In genomic region chr9:27394826-27395201, GRCh38 we compare ENCODE assay signal across 19 cellular contexts.
DNase-seq lines count a peak whose midpoint lies in the region; ATAC-seq, FAIRE-seq and TF ChIP-seq lines count a peak whose summit lies in the region.
"Had no signal": no experiment of that assay in that cellular context is flagged by ENCODE, and none has a peak within 500 bp of the region (broad histone marks: within the 10 kb centered on the region; RNA-seq: fewer than 3 reads in every experiment).

No MANE protein-coding gene starts in this region.

- no peak overlapping the region; a peak in 1 of 22 replicates for H3K9ac ChIP-seq in BLaER1 treated with 17β-estradiol and CSF1 and Interleukin-3, amounts not matched to agents 10 nM and 100 nM

- TF ChIP-seq CTCF in MCF 10A (IDR thresholded peaks at IDR 0.05; ENCODE audit: unreplicated experiment), result no peak

- no peaks in the 10 kb centered on the region for H3K27me3 Mint-ChIP-seq in MCF 10A (ENCODE audit: insufficient read depth, unreplicated experiment)
- H3K27me3 Mint-ChIP-seq: CD4-positive, alpha-beta T cell had no signal

- H3K9me3 ChIP-seq in BLaER1 treated with 17β-estradiol and CSF1 and Interleukin-3, amounts not matched to agents 10 nM and 100 nM (replicated peaks in 1 of 11), result peaks cover 0 to 11% (median 0%) of the 10 kb centered on the region in 11 experiments; a peak in 2 of 22 replicates
- H3K9me3 ChIP-seq: A549 had no signal

- POLR2A ChIA-PET in MCF 10A (lab: Yijun Ruan, JAX), result interaction anchor here (1.0 to 2.9 kb wide), 3 partner anchors 8 to 133 kb away, joined by 3 to 25 read pairs (median 4); no protein-coding TSS in a partner anchor

- H3K4me3 Mint-ChIP-seq in MCF 10A (ENCODE audit: unreplicated experiment), result no peak overlapping the region
- H3K4me3 Mint-ChIP-seq: CD4-positive, alpha-beta T cell; HFFc6 had no signal

- peak; percentile 30 for FAIRE-seq in frontal cortex (lab: Jason Lieb, UNC)
- FAIRE-seq in RCC 7860 (lab: Jason Lieb, UNC), result no peak
- FAIRE-seq: A549, D721Med had no signal

- H3K36me3 Mint-ChIP-seq in MCF 10A (ENCODE audit: insufficient read depth, unreplicated experiment), result no peaks in the 10 kb centered on the region

- peaks cover 0 to 11% (median 0%) of the 10 kb centered on the region in 11 experiments; a peak in 2 of 22 replicates for H4K20me1 ChIP-seq in BLaER1 treated with 17β-estradiol and CSF1 and Interleukin-3, amounts not matched to agents 10 nM and 100 nM

- intact Hi-C loops in MCF 10A (cut with micrococcal nuclease), result no loop called here

- peak overlapping the region; percentile 33 for H3K27ac Mint-ChIP-seq in MCF 10A (ENCODE audit: low read depth, unreplicated experiment)
- H3K27ac Mint-ChIP-seq: CD4-positive, alpha-beta T cell; HFFc6 had no signal

- H3K27me3 ChIP-seq in BLaER1 treated with 17β-estradiol and CSF1 and Interleukin-3, amounts not matched to agents 10 nM and 100 nM, result 0 out of 22 replicates have a peak, but pooled peaks cover 0 to 3% (median 0%) of the 10 kb centered on the region in 11 experiments

- H3K4me3 ChIP-seq in BLaER1 treated with 17β-estradiol and CSF1 and Interleukin-3, amounts not matched to agents 10 nM and 100 nM, result no peak overlapping the region
- H3K4me3 ChIP-seq: A549 had no signal

- no peak for DNase-seq in MCF 10A (ENCODE audit: unreplicated experiment)
- DNase-seq in frontal cortex (ENCODE audit: low spot score in 2 of 2), result no peak
- peak; percentile 32 for DNase-seq in retina
- DNase-seq in DMS79 (lab: John Stamatoyannopoulos, UW), result no peak
- DNase-seq in kidney tubule cell (ENCODE audit: low spot score), result no peak
- no peak for DNase-seq in RCC 7860 (ENCODE audit: low spot score)
- DNase-seq: CD4-positive, alpha-beta T cell; GOT3; HFFc6; Karpas-422; NCI-H1105 treated with DMSO at 0.1 percent for 48 hours; NCI-H1930; NCI-H2171; NCI-H446 treated with DMSO at 0.1 percent for 48 hours; NCI-H748 treated with DMSO at 0.1 percent for 48 hours had no signal

- no peaks in the 10 kb centered on the region for H3K9me3 Mint-ChIP-seq in MCF 10A (ENCODE audit: unreplicated experiment)
- H3K9me3 Mint-ChIP-seq: CD4-positive, alpha-beta T cell; HFFc6 had no signal

- peaks cover 0 to 10% (median 0%) of the 10 kb centered on the region in 11 experiments; a peak in 1 of 22 replicates for H3K36me3 ChIP-seq in BLaER1 treated with 17β-estradiol and CSF1 and Interleukin-3, amounts not matched to agents 10 nM and 100 nM

- BruUV-seq in MCF 10A (replicated peaks; lab: Mats Ljungman, UMichigan), result no TSS peak

- H3K4me1 Mint-ChIP-seq in MCF 10A (ENCODE audit: insufficient read depth, unreplicated experiment), result peaks cover 17% of the 10 kb centered on the region

- H3K27ac ChIP-seq in BLaER1 treated with 17β-estradiol and CSF1 and Interleukin-3, amounts not matched to agents 10 nM and 100 nM, result 0 out of 22 replicates have a peak overlapping the region, but pooled peaks of 1 of the 11 experiments have one; percentile 17
- H3K27ac ChIP-seq: A549 had no signal

- H3K4me1 ChIP-seq in BLaER1 treated with 17β-estradiol and CSF1 and Interleukin-3, amounts not matched to agents 10 nM and 100 nM, result peaks cover 12 to 83% (median 49%) of the 10 kb centered on the region in 10 experiments; a peak in 19 of 20 replicates

- CTCF ChIA-PET in MCF 10A (lab: Yijun Ruan, JAX), result interaction anchor here (0.5 to 1.0 kb wide), 5 partner anchors 8 to 130 kb away, joined by 3 to 4 read pairs (median 4); no protein-coding TSS in a partner anchor

- peak overlapping the region in 10 of 11 experiments; percentile 14 to 80 (median 64); a peak in 14 of 22 replicates for H3K4me2 ChIP-seq in BLaER1 treated with 17β-estradiol and CSF1 and Interleukin-3, amounts not matched to agents 10 nM and 100 nM
- H3K4me2 ChIP-seq: A549 had no signal

- no peak for ATAC-seq in HG03159 (IDR thresholded peaks at IDR 0.05; ENCODE audit: unreplicated experiment)
